19 cellular contexts compared by ENCODE assay signal in the genomic region with DNA sequence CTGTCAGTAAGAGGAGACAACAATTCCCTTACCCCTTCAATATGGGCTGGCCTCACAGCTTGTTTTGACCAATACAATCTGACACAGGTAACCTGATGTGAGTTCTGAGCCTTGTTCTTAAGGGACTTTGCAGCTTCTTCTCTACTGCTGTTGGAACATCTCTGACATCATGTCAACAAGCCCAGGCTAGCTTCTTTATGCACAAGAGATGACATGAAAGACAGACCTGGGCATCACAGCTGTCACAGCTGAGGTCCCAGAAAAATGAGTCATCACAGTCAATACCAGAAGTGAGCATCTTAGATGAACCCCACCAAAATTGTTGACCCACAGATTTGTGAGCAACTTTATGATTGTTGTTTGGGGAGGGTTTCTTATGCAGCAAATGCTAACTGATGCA.
DNase-seq lines count a peak whose midpoint lies in the region; ATAC-seq, FAIRE-seq and TF ChIP-seq lines count a peak whose summit lies in the region.
"Had no signal": no experiment of that assay in that cellular context is flagged by ENCODE, and none has a peak within 500 bp of the region (broad histone marks: within the 10 kb centered on the region; RNA-seq: fewer than 3 reads in every experiment).

No MANE protein-coding gene starts in this region.

- H3K9ac ChIP-seq in HepG2 (ENCODE audit: insufficient read depth, low read depth, low read length) (no peak overlapping the region), mammary epithelial cell (ENCODE audit: insufficient read depth, low read length) (no peak overlapping the region), kidney (ENCODE audit: low read length in 2 of 2) (no peak overlapping the region)
- H3K9ac ChIP-seq: GM23248 had no signal

- TF ChIP-seq EP300 in HepG2 (IDR thresholded peaks at IDR 0.05; ENCODE audit: low read depth in 2 of 2, low read length in 2 of 2) (no peak), HepG2 (CRISPR knock-in tag; IDR thresholded peaks at IDR 0.05; ENCODE audit: borderline replicate concordance) (no peak)

- no peak for TF ChIP-seq POLR2A in HepG2 (IDR thresholded peaks at IDR 0.05; ENCODE audit: insufficient read depth in 1 of 2, low read depth in 2 of 2, low read length in 2 of 2)
- TF ChIP-seq POLR2A in right lobe of liver (IDR thresholded peaks at IDR 0.05) = no peak

- H3K36me3 ChIP-seq in HepG2 (replicated peaks in 1 of 2; ENCODE audit: control insufficient read depth in 1 of 2, insufficient read depth in 2 of 2, low read length in 2 of 2) = no peaks in the 10 kb centered on the region
- H3K36me3 ChIP-seq in right lobe of liver = no peaks in the 10 kb centered on the region
- no peaks in the 10 kb centered on the region for H3K36me3 ChIP-seq in mammary epithelial cell (ENCODE audit: insufficient read depth, low read length)
- no peaks in the 10 kb centered on the region for H3K36me3 ChIP-seq in kidney (ENCODE audit: control insufficient read depth in 1 of 2, insufficient read depth in 2 of 2, low read length in 2 of 2)
- H3K36me3 ChIP-seq: BE2C, HAP-1 had no signal

- no peak for ATAC-seq in HepG2
- ATAC-seq in right lobe of liver = no peak
- peak; percentile 59 for ATAC-seq in esophagus mucosa
- ATAC-seq in GM18520 (IDR thresholded peaks at IDR 0.05; ENCODE audit: unreplicated experiment) = no peak

- BruUV-seq in HepG2 (replicated peaks; lab: Mats Ljungman, UMichigan) = no TSS peak
- BruUV-seq in mammary epithelial cell (replicated peaks; lab: Mats Ljungman, UMichigan) = no TSS peak

- H3K4me3 ChIP-seq in HepG2 (replicated peaks in 1 of 3; ENCODE audit: insufficient read depth in 1 of 3, low read depth in 2 of 3, low read length in 3 of 3) = no peak overlapping the region
- no peak overlapping the region for H3K4me3 ChIP-seq in right lobe of liver
- H3K4me3 ChIP-seq in mammary epithelial cell (replicated peaks in 1 of 3; ENCODE audit: insufficient read depth in 1 of 3, low read depth in 2 of 3, low read length in 3 of 3) = no peak overlapping the region
- no peak overlapping the region for H3K4me3 ChIP-seq in kidney (ENCODE audit: low read length in 2 of 2)
- H3K4me3 ChIP-seq: GM23248, HAP-1 had no signal

- no peak overlapping the region for H2AFZ ChIP-seq in HepG2 (ENCODE audit: low read length)
- no peak overlapping the region for H2AFZ ChIP-seq in mammary epithelial cell (ENCODE audit: low read depth, low read length)
- H2AFZ ChIP-seq: GM23248 had no signal

- H3K9me3 ChIP-seq in HepG2 (ENCODE audit: low read length) (no peaks in the 10 kb centered on the region), right lobe of liver (no peaks in the 10 kb centered on the region), mammary epithelial cell (replicated peaks; ENCODE audit: insufficient read depth, low read length) (no peaks in the 10 kb centered on the region), kidney (ENCODE audit: control insufficient read depth in 1 of 2, low read length in 2 of 2) (no peaks in the 10 kb centered on the region)
- H3K9me3 ChIP-seq: BE2C, HAP-1 had no signal

- no peaks in the 10 kb centered on the region for H3K79me2 ChIP-seq in HepG2 (ENCODE audit: insufficient read depth, low read length)
- no peaks in the 10 kb centered on the region for H3K79me2 ChIP-seq in mammary epithelial cell (ENCODE audit: insufficient read depth, low read length)

- DNase-seq in HepG2 (ENCODE audit: low spot score) (no peak), right lobe of liver (no peak), mammary epithelial cell (peak; percentile 9), kidney (no peak)
- DNase-seq in stimulated activated naive CD4-positive, alpha-beta T cell (lab: John Stamatoyannopoulos, UW) = no peak
- DNase-seq: ACHN; BE2C; C1 segment of cervical spinal cord; CD4-positive, CD25-positive, alpha-beta regulatory T cell; CD8-positive, alpha-beta memory T cell; COR-L47; DMS153; DND-41; EL; GM23248 had no signal

- in situ Hi-C loops in HepG2 (cut with HindIII; ENCODE audit: extremely low pct_ligation_motif_present, low pct_unique_long_range_greater_than_20kb) (no loop called here), mammary epithelial cell (cut with MboI; ENCODE audit: low sequenced_read_pairs in 2 of 2) (no loop called here)

- FAIRE-seq in HepG2 (lab: Jason Lieb, UNC) = no peak
- no peak for FAIRE-seq in kidney (lab: Jason Lieb, UNC)
- FAIRE-seq: GM12891 had no signal

- H3K4me1 ChIP-seq in HepG2 (ENCODE audit: insufficient read depth, low read length) (no peaks in the 10 kb centered on the region), right lobe of liver (no peaks in the 10 kb centered on the region), mammary epithelial cell (ENCODE audit: insufficient read depth, low read length) (no peaks in the 10 kb centered on the region), kidney (ENCODE audit: control insufficient read depth in 1 of 2, insufficient read depth in 1 of 2, low read depth in 1 of 2, low read length in 2 of 2) (no peaks in the 10 kb centered on the region)
- H3K4me1 ChIP-seq: BE2C, HAP-1 had no signal

- H4K20me1 ChIP-seq in HepG2 (ENCODE audit: insufficient read depth, low read length) (no peaks in the 10 kb centered on the region), mammary epithelial cell (ENCODE audit: insufficient read depth, low read length) (no peaks in the 10 kb centered on the region)

- H3K4me2 ChIP-seq in HepG2 (ENCODE audit: low read depth, low read length) (no peak overlapping the region), mammary epithelial cell (ENCODE audit: insufficient read depth, low read depth, low read length) (no peak overlapping the region)

- dilution Hi-C loops in mammary epithelial cell (cut with HindIII; ENCODE audit: low sequenced_read_pairs) = loop anchor here (5.0 kb wide), 1 partner anchor 73 kb away; no protein-coding TSS in a partner anchor

- TF ChIP-seq CTCF in HepG2 (CRISPR knock-in tag; IDR thresholded peaks at IDR 0.05) (no peak), right lobe of liver (IDR thresholded peaks at IDR 0.05) (no peak), mammary epithelial cell (conservative IDR thresholded peaks at IDR 0.05 in 1 of 2, IDR thresholded peaks at IDR 0.05 in 1 of 2; ENCODE audit: extremely low read depth in 1 of 2, insufficient read depth in 1 of 2, low read depth in 1 of 2, low read length in 2 of 2) (no peak), kidney (IDR thresholded peaks at IDR 0.05; ENCODE audit: borderline replicate concordance, extremely low read depth, insufficient read depth) (no peak)

- no peak for TF ChIP-seq RAD21 in HepG2 (CRISPR knock-in tag; IDR thresholded peaks at IDR 0.05)

- POLR2A ChIA-PET in HepG2 (lab: Yijun Ruan, JAX) = no interaction called here

- intact Hi-C loops in HepG2 (cut with micrococcal nuclease; ENCODE audit: unreplicated experiment) = no loop called here
- intact Hi-C loops in right lobe of liver (cut with DNase I) = no loop called here
- intact Hi-C loops in mammary epithelial cell (cut with micrococcal nuclease) = no loop called here
- intact Hi-C loops in kidney (cut with DNase I) = no loop called here

- H3K27ac ChIP-seq in HepG2 (ENCODE audit: extremely low read length, insufficient read depth, low read length) = no peak overlapping the region
- H3K27ac ChIP-seq in right lobe of liver = no peak overlapping the region
- H3K27ac ChIP-seq in mammary epithelial cell (ENCODE audit: insufficient read depth, low read depth, low read length) = no peak overlapping the region
- H3K27ac ChIP-seq in kidney (ENCODE audit: low read depth in 2 of 2, low read length in 2 of 2) = no peak overlapping the region
- H3K27ac ChIP-seq: GM23248 had no signal

- CTCF ChIA-PET in HepG2 (lab: Yijun Ruan, JAX; ENCODE audit: low intra/inter-chr PET ratio, low total read pairs) (no interaction called here), mammary epithelial cell (lab: Charles Lee; ENCODE audit: low non-redundant PET) (no interaction called here)

- H3K27me3 ChIP-seq in HepG2 (ENCODE audit: control insufficient read depth in 1 of 2, insufficient read depth in 2 of 2, low read length in 2 of 2) (peaks cover 0 to 17% of the 10 kb centered on the region in 2 experiments; a peak in 3 of 5 replicates), right lobe of liver (no peaks in the 10 kb centered on the region), mammary epithelial cell (ENCODE audit: insufficient read depth, low read length) (no peaks in the 10 kb centered on the region)

TF ChIP-seq in HepG2, 621 proteins besides CTCF, POLR2A, EP300 and RAD21:
- TF ChIP-seq ZXDC (CRISPR knock-in tag; IDR thresholded peaks at IDR 0.05) (no peak), CREB1 (IDR thresholded peaks at IDR 0.05) (peak; percentile 45; the same call in 1 of the 2 replicates), CREB1 (CRISPR knock-in tag; IDR thresholded peaks at IDR 0.05) (no peak), HMGA1 (CRISPR knock-in tag; conservative IDR thresholded peaks at IDR 0.05) (no peak)
